ENCODE assay signal across 1 cellular context in the genomic region with DNA sequence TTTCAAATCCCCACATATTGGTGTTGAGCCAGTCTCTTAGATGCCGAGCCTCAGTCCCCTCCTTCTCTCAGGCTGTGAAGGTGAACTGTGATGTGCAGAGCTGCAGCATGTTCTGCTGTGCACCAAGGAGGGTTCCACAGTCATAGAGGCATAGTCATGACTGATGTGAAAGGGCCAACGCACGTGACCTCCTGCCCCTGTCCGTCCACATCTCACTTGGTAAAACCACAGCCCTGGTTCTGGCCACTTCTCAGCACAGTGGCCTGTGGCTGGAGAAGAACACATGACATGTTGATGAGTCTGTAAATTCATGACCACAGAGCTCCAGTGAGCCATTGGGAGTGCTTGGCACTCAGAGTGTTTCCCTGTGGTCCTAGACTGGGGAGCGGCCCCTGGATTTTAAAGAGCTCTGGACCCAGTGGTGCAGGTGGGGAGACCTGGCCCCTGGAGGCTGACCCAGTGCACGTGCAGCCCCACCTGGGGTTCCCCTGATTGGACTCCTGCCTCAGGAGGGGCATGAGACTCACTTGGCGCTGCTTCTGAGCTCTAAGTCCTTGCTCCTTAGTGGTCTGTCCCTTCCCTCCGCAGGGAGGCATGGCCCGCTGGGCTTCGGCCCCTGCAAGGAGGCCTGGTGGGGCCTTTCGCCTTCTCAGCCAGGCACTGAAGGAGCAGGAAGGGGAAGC.
TF ChIP-seq lines count a peak whose summit lies in the region.

No MANE protein-coding gene starts in this region.

TF ChIP-seq in GM12878, 131 proteins besides CTCF, POLR2A, EP300 and RAD21 (continued from another document and continues in another):
- TF ChIP-seq SMC3 (IDR thresholded peaks at IDR 0.05; ENCODE audit: borderline replicate concordance, low read length), result no peak
- TF ChIP-seq MEF2A (IDR thresholded peaks at IDR 0.05; ENCODE audit: insufficient read depth, low read depth, low read length), result no peak
- TF ChIP-seq POLR2AphosphoS5 (IDR thresholded peaks at IDR 0.05; ENCODE audit: low read length), result no peak
- no peak for TF ChIP-seq SP1 (IDR thresholded peaks at IDR 0.05; ENCODE audit: low read depth, low read length)
- no peak for TF ChIP-seq CHD2 (IDR thresholded peaks at IDR 0.05; ENCODE audit: borderline replicate concordance, low read depth, low read length)
- TF ChIP-seq, protein P1, sequence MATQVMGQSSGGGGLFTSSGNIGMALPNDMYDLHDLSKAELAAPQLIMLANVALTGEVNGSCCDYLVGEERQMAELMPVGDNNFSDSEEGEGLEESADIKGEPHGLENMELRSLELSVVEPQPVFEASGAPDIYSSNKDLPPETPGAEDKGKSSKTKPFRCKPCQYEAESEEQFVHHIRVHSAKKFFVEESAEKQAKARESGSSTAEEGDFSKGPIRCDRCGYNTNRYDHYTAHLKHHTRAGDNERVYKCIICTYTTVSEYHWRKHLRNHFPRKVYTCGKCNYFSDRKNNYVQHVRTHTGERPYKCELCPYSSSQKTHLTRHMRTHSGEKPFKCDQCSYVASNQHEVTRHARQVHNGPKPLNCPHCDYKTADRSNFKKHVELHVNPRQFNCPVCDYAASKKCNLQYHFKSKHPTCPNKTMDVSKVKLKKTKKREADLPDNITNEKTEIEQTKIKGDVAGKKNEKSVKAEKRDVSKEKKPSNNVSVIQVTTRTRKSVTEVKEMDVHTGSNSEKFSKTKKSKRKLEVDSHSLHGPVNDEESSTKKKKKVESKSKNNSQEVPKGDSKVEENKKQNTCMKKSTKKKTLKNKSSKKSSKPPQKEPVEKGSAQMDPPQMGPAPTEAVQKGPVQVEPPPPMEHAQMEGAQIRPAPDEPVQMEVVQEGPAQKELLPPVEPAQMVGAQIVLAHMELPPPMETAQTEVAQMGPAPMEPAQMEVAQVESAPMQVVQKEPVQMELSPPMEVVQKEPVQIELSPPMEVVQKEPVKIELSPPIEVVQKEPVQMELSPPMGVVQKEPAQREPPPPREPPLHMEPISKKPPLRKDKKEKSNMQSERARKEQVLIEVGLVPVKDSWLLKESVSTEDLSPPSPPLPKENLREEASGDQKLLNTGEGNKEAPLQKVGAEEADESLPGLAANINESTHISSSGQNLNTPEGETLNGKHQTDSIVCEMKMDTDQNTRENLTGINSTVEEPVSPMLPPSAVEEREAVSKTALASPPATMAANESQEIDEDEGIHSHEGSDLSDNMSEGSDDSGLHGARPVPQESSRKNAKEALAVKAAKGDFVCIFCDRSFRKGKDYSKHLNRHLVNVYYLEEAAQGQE (IDR thresholded peaks at IDR 0.05; ENCODE audit: low read depth, low read length), result no peak
- TF ChIP-seq RCOR1 (conservative IDR thresholded peaks at IDR 0.05; ENCODE audit: low read depth, low read length), result no peak
- TF ChIP-seq, protein P2, sequence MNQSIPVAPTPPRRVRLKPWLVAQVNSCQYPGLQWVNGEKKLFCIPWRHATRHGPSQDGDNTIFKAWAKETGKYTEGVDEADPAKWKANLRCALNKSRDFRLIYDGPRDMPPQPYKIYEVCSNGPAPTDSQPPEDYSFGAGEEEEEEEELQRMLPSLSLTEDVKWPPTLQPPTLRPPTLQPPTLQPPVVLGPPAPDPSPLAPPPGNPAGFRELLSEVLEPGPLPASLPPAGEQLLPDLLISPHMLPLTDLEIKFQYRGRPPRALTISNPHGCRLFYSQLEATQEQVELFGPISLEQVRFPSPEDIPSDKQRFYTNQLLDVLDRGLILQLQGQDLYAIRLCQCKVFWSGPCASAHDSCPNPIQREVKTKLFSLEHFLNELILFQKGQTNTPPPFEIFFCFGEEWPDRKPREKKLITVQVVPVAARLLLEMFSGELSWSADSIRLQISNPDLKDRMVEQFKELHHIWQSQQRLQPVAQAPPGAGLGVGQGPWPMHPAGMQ (IDR thresholded peaks at IDR 0.05; ENCODE audit: borderline replicate concordance), result no peak
- no peak for TF ChIP-seq RBBP5 (conservative IDR thresholded peaks at IDR 0.05)
- TF ChIP-seq NFYA (IDR thresholded peaks at IDR 0.05; ENCODE audit: borderline replicate concordance, low read depth, low read length), result no peak
- TF ChIP-seq, protein P3, sequence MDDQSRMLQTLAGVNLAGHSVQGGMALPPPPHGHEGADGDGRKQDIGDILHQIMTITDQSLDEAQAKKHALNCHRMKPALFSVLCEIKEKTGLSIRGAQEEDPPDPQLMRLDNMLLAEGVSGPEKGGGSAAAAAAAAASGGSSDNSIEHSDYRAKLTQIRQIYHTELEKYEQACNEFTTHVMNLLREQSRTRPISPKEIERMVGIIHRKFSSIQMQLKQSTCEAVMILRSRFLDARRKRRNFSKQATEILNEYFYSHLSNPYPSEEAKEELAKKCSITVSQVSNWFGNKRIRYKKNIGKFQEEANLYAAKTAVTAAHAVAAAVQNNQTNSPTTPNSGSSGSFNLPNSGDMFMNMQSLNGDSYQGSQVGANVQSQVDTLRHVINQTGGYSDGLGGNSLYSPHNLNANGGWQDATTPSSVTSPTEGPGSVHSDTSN (IDR thresholded peaks at IDR 0.05; ENCODE audit: insufficient replicate concordance, low read depth, low read length), result no peak
- TF ChIP-seq HCFC1 (IDR thresholded peaks at IDR 0.05; ENCODE audit: low read length), result no peak
- no peak for TF ChIP-seq SUPT20H (IDR thresholded peaks at IDR 0.05; ENCODE audit: borderline replicate concordance, control insufficient read depth, low read depth, low read length)
- no peak for TF ChIP-seq SIN3A (IDR thresholded peaks at IDR 0.05; ENCODE audit: low read depth, low read length)
- no peak for TF ChIP-seq ZBED1 (IDR thresholded peaks at IDR 0.05; ENCODE audit: borderline replicate concordance)
- TF ChIP-seq NBN (IDR thresholded peaks at IDR 0.05), result no peak
- TF ChIP-seq NRF1 (conservative IDR thresholded peaks at IDR 0.05; ENCODE audit: low read depth, low read length), result no peak
- TF ChIP-seq, protein P4, sequence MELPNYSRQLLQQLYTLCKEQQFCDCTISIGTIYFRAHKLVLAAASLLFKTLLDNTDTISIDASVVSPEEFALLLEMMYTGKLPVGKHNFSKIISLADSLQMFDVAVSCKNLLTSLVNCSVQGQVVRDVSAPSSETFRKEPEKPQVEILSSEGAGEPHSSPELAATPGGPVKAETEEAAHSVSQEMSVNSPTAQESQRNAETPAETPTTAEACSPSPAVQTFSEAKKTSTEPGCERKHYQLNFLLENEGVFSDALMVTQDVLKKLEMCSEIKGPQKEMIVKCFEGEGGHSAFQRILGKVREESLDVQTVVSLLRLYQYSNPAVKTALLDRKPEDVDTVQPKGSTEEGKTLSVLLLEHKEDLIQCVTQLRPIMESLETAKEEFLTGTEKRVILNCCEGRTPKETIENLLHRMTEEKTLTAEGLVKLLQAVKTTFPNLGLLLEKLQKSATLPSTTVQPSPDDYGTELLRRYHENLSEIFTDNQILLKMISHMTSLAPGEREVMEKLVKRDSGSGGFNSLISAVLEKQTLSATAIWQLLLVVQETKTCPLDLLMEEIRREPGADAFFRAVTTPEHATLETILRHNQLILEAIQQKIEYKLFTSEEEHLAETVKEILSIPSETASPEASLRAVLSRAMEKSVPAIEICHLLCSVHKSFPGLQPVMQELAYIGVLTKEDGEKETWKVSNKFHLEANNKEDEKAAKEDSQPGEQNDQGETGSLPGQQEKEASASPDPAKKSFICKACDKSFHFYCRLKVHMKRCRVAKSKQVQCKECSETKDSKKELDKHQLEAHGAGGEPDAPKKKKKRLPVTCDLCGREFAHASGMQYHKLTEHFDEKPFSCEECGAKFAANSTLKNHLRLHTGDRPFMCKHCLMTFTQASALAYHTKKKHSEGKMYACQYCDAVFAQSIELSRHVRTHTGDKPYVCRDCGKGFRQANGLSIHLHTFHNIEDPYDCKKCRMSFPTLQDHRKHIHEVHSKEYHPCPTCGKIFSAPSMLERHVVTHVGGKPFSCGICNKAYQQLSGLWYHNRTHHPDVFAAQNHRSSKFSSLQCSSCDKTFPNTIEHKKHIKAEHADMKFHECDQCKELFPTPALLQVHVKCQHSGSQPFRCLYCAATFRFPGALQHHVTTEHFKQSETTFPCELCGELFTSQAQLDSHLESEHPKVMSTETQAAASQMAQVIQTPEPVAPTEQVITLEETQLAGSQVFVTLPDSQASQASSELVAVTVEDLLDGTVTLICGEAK (IDR thresholded peaks at IDR 0.05; ENCODE audit: borderline replicate concordance), result no peak
- TF ChIP-seq MYC (IDR thresholded peaks at IDR 0.05; ENCODE audit: insufficient read depth, insufficient read length, insufficient replicate concordance, low read length, severe bottlenecking), result no peak
- no peak for TF ChIP-seq SMAD5 (IDR thresholded peaks at IDR 0.05; ENCODE audit: low read depth)
- TF ChIP-seq CHD1 (IDR thresholded peaks at IDR 0.05; ENCODE audit: low read depth, low read length), result no peak
- 0 out of 2 replicates have a peak, but pooled peaks have one; percentile 18 for TF ChIP-seq LARP7 (IDR thresholded peaks at IDR 0.05)
- no peak for TF ChIP-seq ETV6 (conservative IDR thresholded peaks at IDR 0.05 in 1 of 2, IDR thresholded peaks at IDR 0.05 in 1 of 2; ENCODE audit: borderline replicate concordance in 1 of 2, low read depth in 1 of 2)
- TF ChIP-seq, protein P5, sequence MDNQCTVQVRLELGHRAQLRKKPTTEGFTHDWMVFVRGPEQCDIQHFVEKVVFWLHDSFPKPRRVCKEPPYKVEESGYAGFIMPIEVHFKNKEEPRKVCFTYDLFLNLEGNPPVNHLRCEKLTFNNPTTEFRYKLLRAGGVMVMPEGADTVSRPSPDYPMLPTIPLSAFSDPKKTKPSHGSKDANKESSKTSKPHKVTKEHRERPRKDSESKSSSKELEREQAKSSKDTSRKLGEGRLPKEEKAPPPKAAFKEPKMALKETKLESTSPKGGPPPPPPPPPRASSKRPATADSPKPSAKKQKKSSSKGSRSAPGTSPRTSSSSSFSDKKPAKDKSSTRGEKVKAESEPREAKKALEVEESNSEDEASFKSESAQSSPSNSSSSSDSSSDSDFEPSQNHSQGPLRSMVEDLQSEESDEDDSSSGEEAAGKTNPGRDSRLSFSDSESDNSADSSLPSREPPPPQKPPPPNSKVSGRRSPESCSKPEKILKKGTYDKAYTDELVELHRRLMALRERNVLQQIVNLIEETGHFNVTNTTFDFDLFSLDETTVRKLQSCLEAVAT (IDR thresholded peaks at IDR 0.05), result no peak
- TF ChIP-seq ESRRA (IDR thresholded peaks at IDR 0.05; ENCODE audit: low read length), result no peak
- no peak for TF ChIP-seq HDAC6 (IDR thresholded peaks at IDR 0.05; ENCODE audit: unreplicated experiment)
- TF ChIP-seq, protein P6, sequence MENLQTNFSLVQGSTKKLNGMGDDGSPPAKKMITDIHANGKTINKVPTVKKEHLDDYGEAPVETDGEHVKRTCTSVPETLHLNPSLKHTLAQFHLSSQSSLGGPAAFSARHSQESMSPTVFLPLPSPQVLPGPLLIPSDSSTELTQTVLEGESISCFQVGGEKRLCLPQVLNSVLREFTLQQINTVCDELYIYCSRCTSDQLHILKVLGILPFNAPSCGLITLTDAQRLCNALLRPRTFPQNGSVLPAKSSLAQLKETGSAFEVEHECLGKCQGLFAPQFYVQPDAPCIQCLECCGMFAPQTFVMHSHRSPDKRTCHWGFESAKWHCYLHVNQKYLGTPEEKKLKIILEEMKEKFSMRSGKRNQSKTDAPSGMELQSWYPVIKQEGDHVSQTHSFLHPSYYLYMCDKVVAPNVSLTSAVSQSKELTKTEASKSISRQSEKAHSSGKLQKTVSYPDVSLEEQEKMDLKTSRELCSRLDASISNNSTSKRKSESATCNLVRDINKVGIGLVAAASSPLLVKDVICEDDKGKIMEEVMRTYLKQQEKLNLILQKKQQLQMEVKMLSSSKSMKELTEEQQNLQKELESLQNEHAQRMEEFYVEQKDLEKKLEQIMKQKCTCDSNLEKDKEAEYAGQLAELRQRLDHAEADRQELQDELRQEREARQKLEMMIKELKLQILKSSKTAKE (IDR thresholded peaks at IDR 0.05; ENCODE audit: low read depth, poor library complexity, severe bottlenecking), result no peak
- no peak for TF ChIP-seq HDGF (IDR thresholded peaks at IDR 0.05)
- no peak for TF ChIP-seq CHD4 (IDR thresholded peaks at IDR 0.05)
- TF ChIP-seq YY1 (IDR thresholded peaks at IDR 0.05; ENCODE audit: low read depth, low read length), result no peak
- no peak for TF ChIP-seq MEF2B (IDR thresholded peaks at IDR 0.05; ENCODE audit: partially characterized antibody, poor library complexity, severe bottlenecking)
- TF ChIP-seq BACH1 (IDR thresholded peaks at IDR 0.05; ENCODE audit: borderline replicate concordance), result no peak
- TF ChIP-seq, protein P7, sequence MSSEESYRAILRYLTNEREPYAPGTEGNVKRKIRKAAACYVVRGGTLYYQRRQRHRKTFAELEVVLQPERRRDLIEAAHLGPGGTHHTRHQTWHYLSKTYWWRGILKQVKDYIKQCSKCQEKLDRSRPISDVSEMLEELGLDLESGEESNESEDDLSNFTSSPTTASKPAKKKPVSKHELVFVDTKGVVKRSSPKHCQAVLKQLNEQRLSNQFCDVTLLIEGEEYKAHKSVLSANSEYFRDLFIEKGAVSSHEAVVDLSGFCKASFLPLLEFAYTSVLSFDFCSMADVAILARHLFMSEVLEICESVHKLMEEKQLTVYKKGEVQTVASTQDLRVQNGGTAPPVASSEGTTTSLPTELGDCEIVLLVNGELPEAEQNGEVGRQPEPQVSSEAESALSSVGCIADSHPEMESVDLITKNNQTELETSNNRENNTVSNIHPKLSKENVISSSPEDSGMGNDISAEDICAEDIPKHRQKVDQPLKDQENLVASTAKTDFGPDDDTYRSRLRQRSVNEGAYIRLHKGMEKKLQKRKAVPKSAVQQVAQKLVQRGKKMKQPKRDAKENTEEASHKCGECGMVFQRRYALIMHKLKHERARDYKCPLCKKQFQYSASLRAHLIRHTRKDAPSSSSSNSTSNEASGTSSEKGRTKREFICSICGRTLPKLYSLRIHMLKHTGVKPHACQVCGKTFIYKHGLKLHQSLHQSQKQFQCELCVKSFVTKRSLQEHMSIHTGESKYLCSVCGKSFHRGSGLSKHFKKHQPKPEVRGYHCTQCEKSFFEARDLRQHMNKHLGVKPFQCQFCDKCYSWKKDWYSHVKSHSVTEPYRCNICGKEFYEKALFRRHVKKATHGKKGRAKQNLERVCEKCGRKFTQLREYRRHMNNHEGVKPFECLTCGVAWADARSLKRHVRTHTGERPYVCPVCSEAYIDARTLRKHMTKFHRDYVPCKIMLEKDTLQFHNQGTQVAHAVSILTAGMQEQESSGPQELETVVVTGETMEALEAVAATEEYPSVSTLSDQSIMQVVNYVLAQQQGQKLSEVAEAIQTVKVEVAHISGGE (CRISPR knock-in tag; IDR thresholded peaks at IDR 0.05), result no peak
- no peak for TF ChIP-seq SMARCA5 (IDR thresholded peaks at IDR 0.05)
- 0 out of 2 replicates have a peak, but pooled peaks have one; percentile 6 for TF ChIP-seq BCL11A (IDR thresholded peaks at IDR 0.05; ENCODE audit: low read depth, low read length)
- TF ChIP-seq BHLHE40 (IDR thresholded peaks at IDR 0.05; ENCODE audit: borderline replicate concordance in 1 of 2, low read depth in 2 of 2, low read length in 1 of 2), result peak; percentile 91 to 92
- no peak for TF ChIP-seq SMAD1 (IDR thresholded peaks at IDR 0.05; ENCODE audit: low read depth, partially characterized antibody)
- TF ChIP-seq, protein P8, sequence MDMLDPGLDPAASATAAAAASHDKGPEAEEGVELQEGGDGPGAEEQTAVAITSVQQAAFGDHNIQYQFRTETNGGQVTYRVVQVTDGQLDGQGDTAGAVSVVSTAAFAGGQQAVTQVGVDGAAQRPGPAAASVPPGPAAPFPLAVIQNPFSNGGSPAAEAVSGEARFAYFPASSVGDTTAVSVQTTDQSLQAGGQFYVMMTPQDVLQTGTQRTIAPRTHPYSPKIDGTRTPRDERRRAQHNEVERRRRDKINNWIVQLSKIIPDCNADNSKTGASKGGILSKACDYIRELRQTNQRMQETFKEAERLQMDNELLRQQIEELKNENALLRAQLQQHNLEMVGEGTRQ (IDR thresholded peaks at IDR 0.05; ENCODE audit: borderline replicate concordance, low read depth, low read length), result peak; percentile 27; the same call in 1 of the 2 replicates
